ENCODE assay signal across 1 cellular context in the genomic region with DNA sequence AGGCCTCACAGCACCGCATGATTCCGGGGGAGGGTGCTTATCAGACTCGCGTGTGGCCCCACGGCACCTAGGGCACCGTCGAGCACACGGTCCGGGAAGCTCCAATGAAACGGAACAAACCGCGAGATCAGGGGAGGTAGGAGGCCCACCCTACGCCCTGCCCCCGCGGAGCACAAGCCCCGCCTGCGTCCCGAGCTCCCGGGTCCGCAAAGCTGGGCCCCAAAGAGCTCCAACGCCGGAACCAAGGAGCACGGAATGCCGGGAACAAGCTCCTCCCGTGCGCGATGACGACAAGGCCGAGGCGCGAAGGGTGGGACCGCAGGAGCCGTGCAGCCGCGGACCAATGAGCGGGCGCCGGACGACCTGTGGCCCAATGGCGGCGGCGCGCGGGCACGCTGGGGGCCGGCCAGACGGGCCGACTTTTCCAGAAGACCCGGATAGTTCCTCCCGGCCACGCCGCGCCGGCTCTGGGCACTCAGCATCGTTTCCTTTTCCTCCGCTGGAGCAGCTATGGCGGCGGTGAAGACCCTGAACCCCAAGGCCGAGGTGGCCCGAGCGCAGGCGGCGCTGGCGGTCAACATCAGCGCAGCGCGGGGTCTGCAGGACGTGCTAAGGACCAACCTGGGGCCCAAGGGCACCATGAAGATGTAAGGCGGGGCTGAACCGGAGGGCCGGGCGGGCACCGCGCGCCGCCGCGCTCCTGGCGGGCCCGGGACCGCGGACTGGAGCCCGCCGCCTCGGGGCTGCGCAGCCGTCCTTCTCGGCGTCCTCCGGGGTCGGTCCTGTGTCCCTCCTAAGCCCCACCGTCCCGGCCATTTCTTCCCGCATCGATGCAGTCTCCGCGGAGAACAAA.
TF ChIP-seq lines count a peak whose summit lies in the region.

A gene with protein sequence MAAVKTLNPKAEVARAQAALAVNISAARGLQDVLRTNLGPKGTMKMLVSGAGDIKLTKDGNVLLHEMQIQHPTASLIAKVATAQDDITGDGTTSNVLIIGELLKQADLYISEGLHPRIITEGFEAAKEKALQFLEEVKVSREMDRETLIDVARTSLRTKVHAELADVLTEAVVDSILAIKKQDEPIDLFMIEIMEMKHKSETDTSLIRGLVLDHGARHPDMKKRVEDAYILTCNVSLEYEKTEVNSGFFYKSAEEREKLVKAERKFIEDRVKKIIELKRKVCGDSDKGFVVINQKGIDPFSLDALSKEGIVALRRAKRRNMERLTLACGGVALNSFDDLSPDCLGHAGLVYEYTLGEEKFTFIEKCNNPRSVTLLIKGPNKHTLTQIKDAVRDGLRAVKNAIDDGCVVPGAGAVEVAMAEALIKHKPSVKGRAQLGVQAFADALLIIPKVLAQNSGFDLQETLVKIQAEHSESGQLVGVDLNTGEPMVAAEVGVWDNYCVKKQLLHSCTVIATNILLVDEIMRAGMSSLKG (plus strand): TSS at position 427 of the 853 bp plus-strand sequence. CDS start 84 bp downstream, at position 511.
A gene (minus strand): TSS at position 106 of the 853 bp plus-strand sequence. CDS start 30,232 bp downstream, outside the sequence.

TF ChIP-seq in K562, 482 proteins besides CTCF, POLR2A, EP300 and RAD21 (continued from another document and continues in another):
- TF ChIP-seq, protein P1, sequence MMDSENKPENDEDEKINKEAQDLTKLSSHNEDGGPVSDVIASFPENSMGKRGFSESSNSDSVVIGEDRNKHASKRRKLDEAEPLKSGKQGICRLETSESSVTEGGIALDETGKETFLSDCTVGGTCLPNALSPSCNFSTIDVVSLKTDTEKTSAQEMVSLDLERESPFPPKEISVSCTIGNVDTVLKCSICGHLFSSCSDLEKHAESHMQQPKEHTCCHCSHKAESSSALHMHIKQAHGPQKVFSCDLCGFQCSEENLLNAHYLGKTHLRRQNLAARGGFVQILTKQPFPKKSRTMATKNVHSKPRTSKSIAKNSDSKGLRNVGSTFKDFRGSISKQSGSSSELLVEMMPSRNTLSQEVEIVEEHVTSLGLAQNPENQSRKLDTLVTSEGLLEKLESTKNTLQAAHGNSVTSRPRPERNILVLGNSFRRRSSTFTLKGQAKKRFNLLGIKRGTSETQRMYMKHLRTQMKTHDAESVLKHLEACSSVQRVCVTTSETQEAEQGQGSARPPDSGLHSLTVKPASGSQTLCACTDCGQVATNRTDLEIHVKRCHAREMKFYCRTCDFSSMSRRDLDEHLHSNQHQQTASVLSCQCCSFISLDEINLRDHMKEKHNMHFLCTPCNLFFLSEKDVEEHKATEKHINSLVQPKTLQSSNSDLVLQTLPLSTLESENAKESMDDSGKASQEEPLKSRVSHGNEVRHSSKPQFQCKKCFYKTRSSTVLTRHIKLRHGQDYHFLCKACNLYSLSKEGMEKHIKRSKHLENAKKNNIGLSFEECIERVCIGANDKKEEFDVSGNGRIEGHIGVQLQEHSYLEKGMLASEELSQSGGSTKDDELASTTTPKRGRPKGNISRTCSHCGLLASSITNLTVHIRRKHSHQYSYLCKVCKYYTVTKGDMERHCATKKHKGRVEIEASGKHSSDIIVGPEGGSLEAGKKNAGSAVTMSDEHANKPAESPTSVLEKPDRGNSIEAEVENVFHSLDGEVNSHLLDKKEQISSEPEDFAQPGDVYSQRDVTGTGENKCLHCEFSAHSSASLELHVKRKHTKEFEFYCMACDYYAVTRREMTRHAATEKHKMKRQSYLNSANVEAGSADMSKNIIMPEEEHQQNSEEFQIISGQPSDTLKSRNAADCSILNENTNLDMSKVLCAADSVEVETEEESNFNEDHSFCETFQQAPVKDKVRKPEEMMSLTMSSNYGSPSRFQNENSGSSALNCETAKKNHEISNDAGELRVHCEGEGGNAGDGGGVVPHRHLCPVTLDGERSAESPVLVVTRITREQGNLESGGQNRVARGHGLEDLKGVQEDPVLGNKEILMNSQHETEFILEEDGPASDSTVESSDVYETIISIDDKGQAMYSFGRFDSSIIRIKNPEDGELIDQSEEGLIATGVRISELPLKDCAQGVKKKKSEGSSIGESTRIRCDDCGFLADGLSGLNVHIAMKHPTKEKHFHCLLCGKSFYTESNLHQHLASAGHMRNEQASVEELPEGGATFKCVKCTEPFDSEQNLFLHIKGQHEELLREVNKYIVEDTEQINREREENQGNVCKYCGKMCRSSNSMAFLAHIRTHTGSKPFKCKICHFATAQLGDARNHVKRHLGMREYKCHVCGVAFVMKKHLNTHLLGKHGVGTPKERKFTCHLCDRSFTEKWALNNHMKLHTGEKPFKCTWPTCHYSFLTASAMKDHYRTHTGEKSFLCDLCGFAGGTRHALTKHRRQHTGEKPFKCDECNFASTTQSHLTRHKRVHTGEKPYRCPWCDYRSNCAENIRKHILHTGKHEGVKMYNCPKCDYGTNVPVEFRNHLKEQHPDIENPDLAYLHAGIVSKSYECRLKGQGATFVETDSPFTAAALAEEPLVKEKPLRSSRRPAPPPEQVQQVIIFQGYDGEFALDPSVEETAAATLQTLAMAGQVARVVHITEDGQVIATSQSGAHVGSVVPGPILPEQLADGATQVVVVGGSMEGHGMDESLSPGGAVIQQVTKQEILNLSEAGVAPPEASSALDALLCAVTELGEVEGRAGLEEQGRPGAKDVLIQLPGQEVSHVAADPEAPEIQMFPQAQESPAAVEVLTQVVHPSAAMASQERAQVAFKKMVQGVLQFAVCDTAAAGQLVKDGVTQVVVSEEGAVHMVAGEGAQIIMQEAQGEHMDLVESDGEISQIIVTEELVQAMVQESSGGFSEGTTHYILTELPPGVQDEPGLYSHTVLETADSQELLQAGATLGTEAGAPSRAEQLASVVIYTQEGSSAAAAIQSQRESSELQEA (IDR thresholded peaks at IDR 0.05; ENCODE audit: low read depth), result no peak
- TF ChIP-seq FIP1L1 (IDR thresholded peaks at IDR 0.05; ENCODE audit: low read depth, low read length, poor library complexity, severe bottlenecking), result peak; percentile 45
- TF ChIP-seq, protein P2, sequence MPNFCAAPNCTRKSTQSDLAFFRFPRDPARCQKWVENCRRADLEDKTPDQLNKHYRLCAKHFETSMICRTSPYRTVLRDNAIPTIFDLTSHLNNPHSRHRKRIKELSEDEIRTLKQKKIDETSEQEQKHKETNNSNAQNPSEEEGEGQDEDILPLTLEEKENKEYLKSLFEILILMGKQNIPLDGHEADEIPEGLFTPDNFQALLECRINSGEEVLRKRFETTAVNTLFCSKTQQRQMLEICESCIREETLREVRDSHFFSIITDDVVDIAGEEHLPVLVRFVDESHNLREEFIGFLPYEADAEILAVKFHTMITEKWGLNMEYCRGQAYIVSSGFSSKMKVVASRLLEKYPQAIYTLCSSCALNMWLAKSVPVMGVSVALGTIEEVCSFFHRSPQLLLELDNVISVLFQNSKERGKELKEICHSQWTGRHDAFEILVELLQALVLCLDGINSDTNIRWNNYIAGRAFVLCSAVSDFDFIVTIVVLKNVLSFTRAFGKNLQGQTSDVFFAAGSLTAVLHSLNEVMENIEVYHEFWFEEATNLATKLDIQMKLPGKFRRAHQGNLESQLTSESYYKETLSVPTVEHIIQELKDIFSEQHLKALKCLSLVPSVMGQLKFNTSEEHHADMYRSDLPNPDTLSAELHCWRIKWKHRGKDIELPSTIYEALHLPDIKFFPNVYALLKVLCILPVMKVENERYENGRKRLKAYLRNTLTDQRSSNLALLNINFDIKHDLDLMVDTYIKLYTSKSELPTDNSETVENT (CRISPR knock-in tag; IDR thresholded peaks at IDR 0.05), result 0 out of 2 replicates have a peak, but pooled peaks have one; percentile 39
- peak; percentile 78; the same call in 1 of the 2 replicates for TF ChIP-seq HNRNPL (IDR thresholded peaks at IDR 0.05; ENCODE audit: low read depth, low read length)
- TF ChIP-seq EP400 (IDR thresholded peaks at IDR 0.05), result peak; percentile 91
- TF ChIP-seq, protein P3, sequence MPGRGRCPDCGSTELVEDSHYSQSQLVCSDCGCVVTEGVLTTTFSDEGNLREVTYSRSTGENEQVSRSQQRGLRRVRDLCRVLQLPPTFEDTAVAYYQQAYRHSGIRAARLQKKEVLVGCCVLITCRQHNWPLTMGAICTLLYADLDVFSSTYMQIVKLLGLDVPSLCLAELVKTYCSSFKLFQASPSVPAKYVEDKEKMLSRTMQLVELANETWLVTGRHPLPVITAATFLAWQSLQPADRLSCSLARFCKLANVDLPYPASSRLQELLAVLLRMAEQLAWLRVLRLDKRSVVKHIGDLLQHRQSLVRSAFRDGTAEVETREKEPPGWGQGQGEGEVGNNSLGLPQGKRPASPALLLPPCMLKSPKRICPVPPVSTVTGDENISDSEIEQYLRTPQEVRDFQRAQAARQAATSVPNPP (IDR thresholded peaks at IDR 0.05; ENCODE audit: borderline replicate concordance, insufficient read depth, insufficient read length), result no peak
- TF ChIP-seq, protein P4, sequence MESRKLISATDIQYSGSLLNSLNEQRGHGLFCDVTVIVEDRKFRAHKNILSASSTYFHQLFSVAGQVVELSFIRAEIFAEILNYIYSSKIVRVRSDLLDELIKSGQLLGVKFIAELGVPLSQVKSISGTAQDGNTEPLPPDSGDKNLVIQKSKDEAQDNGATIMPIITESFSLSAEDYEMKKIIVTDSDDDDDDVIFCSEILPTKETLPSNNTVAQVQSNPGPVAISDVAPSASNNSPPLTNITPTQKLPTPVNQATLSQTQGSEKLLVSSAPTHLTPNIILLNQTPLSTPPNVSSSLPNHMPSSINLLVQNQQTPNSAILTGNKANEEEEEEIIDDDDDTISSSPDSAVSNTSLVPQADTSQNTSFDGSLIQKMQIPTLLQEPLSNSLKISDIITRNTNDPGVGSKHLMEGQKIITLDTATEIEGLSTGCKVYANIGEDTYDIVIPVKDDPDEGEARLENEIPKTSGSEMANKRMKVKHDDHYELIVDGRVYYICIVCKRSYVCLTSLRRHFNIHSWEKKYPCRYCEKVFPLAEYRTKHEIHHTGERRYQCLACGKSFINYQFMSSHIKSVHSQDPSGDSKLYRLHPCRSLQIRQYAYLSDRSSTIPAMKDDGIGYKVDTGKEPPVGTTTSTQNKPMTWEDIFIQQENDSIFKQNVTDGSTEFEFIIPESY (CRISPR knock-in tag; IDR thresholded peaks at IDR 0.05), result 0 out of 2 replicates have a peak, but pooled peaks have one; percentile 18
- TF ChIP-seq CREM (IDR thresholded peaks at IDR 0.05; ENCODE audit: low read depth), result peak; percentile 90
- TF ChIP-seq GATA2 (CRISPR knock-in tag; IDR thresholded peaks at IDR 0.05), result no peak
- no peak for TF ChIP-seq RAD51 (IDR thresholded peaks at IDR 0.05; ENCODE audit: borderline replicate concordance, low read depth)
- TF ChIP-seq, protein P5, sequence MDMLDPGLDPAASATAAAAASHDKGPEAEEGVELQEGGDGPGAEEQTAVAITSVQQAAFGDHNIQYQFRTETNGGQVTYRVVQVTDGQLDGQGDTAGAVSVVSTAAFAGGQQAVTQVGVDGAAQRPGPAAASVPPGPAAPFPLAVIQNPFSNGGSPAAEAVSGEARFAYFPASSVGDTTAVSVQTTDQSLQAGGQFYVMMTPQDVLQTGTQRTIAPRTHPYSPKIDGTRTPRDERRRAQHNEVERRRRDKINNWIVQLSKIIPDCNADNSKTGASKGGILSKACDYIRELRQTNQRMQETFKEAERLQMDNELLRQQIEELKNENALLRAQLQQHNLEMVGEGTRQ (CRISPR knock-in tag; IDR thresholded peaks at IDR 0.05), result peak; percentile 16; the same call in 1 of the 2 replicates
- TF ChIP-seq NEUROD1 (IDR thresholded peaks at IDR 0.05; ENCODE audit: borderline replicate concordance, low read depth, low read length, partially characterized antibody), result peak; percentile 81
- peak; percentile 42 for TF ChIP-seq TCF3 (CRISPR knock-in tag; IDR thresholded peaks at IDR 0.05)
- TF ChIP-seq ZNF184 (CRISPR knock-in tag; IDR thresholded peaks at IDR 0.05), result no peak
- TF ChIP-seq ZNF589 (CRISPR knock-in tag; IDR thresholded peaks at IDR 0.05; ENCODE audit: low read depth), result peak; percentile 46; the same call in 1 of the 2 replicates
- TF ChIP-seq, protein P6, sequence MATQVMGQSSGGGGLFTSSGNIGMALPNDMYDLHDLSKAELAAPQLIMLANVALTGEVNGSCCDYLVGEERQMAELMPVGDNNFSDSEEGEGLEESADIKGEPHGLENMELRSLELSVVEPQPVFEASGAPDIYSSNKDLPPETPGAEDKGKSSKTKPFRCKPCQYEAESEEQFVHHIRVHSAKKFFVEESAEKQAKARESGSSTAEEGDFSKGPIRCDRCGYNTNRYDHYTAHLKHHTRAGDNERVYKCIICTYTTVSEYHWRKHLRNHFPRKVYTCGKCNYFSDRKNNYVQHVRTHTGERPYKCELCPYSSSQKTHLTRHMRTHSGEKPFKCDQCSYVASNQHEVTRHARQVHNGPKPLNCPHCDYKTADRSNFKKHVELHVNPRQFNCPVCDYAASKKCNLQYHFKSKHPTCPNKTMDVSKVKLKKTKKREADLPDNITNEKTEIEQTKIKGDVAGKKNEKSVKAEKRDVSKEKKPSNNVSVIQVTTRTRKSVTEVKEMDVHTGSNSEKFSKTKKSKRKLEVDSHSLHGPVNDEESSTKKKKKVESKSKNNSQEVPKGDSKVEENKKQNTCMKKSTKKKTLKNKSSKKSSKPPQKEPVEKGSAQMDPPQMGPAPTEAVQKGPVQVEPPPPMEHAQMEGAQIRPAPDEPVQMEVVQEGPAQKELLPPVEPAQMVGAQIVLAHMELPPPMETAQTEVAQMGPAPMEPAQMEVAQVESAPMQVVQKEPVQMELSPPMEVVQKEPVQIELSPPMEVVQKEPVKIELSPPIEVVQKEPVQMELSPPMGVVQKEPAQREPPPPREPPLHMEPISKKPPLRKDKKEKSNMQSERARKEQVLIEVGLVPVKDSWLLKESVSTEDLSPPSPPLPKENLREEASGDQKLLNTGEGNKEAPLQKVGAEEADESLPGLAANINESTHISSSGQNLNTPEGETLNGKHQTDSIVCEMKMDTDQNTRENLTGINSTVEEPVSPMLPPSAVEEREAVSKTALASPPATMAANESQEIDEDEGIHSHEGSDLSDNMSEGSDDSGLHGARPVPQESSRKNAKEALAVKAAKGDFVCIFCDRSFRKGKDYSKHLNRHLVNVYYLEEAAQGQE (CRISPR knock-in tag; IDR thresholded peaks at IDR 0.05; ENCODE audit: low read depth), result 0 out of 2 replicates have a peak, but pooled peaks have one; percentile 28
- TF ChIP-seq ZNF717 (CRISPR knock-in tag; IDR thresholded peaks at IDR 0.05), result no peak
- peak; percentile 69 for TF ChIP-seq ASH1L (IDR thresholded peaks at IDR 0.05; ENCODE audit: borderline replicate concordance, low read depth, partially characterized antibody)
- TF ChIP-seq LCOR (CRISPR knock-in tag; IDR thresholded peaks at IDR 0.05), result peak; percentile 81; the same call in 1 of the 2 replicates
- 0 out of 2 replicates have a peak, but pooled peaks have one; percentile 24 for TF ChIP-seq ERF (CRISPR knock-in tag; IDR thresholded peaks at IDR 0.05)
- peak; percentile 94 for TF ChIP-seq CHD1 (IDR thresholded peaks at IDR 0.05; ENCODE audit: low read length)
- TF ChIP-seq, protein P7, sequence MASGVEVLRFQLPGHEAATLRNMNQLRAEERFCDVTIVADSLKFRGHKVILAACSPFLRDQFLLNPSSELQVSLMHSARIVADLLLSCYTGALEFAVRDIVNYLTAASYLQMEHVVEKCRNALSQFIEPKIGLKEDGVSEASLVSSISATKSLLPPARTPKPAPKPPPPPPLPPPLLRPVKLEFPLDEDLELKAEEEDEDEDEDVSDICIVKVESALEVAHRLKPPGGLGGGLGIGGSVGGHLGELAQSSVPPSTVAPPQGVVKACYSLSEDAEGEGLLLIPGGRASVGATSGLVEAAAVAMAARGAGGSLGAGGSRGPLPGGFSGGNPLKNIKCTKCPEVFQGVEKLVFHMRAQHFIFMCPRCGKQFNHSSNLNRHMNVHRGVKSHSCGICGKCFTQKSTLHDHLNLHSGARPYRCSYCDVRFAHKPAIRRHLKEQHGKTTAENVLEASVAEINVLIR (CRISPR knock-in tag; IDR thresholded peaks at IDR 0.05), result no peak
